Comparison of ENCODE assay signal across 18 cellular contexts in genomic region chr5:11164456-11165286, GRCh38.
"Had no signal": no experiment of that assay in that cellular context is flagged by ENCODE, and none has a peak within 500 bp of the region (broad histone marks: within the 10 kb centered on the region; RNA-seq: fewer than 3 reads in every experiment).

No MANE protein-coding gene starts in this region.

- ATAC-seq: activated CD4-positive, alpha-beta T cell treated with anti-CD3 and anti-CD28 coated beads for 36 hours; activated CD8-positive, alpha-beta T cell treated with anti-CD3 and anti-CD28 coated beads for 36 hours; activated naive CD4-positive, alpha-beta T cell treated with anti-CD3 and anti-CD28 coated beads, Interleukin-2, amount 50 U/mL, for 72 hours; activated T-cell treated with anti-CD3 and anti-CD28 coated beads, Interleukin-2, amount 50 U/mL, for 4 hours; gastrocnemius medialis; natural killer cell treated with Interleukin-12 subunit alpha and Interleukin-12 subunit beta and Interleukin-15 and Interleukin-18, amount 100 ng/mL, for 72 hours; sciatic nerve; stimulated activated naive CD8-positive, alpha-beta T cell treated with anti-CD3 and anti-CD28 coated beads, Interleukin-15, amount 100 ng/mL, for 72 hours had no signal

- H3K9me3 ChIP-seq: gastrocnemius medialis, left ventricle myocardium inferior, prostate gland, spleen had no signal

- H3K4me1 ChIP-seq: gastrocnemius medialis, prostate gland had no signal

- H3K27me3 ChIP-seq: gastrocnemius medialis, spleen had no signal

- H3K27ac ChIP-seq: gastrocnemius medialis, left ventricle myocardium inferior, prostate gland, spleen had no signal

- H3K36me3 ChIP-seq: gastrocnemius medialis, left ventricle myocardium inferior, prostate gland, spleen had no signal

- H3K4me3 ChIP-seq: gastrocnemius medialis, left ventricle myocardium inferior, prostate gland, spleen had no signal

- DNase-seq: activated CD4-positive, alpha-beta T cell treated with anti-CD3 and anti-CD28 coated beads for 36 hours; activated CD8-positive, alpha-beta T cell treated with anti-CD3 and anti-CD28 coated beads for 36 hours; activated effector memory CD4-positive, alpha-beta T cell treated with anti-CD3 and anti-CD28 coated beads, Interleukin-2, amount 50 U/mL, for 16 hours; activated T-cell treated with anti-CD3 and anti-CD28 coated beads, Interleukin-2, amount 50 U/mL, for 4 hours; central memory CD4-positive, alpha-beta T cell; cortex of kidney; effector memory CD4-positive, alpha-beta T cell; gastrocnemius medialis; left ventricle myocardium inferior; mesenchymal stem cell; spleen; stimulated activated naive CD8-positive, alpha-beta T cell treated with anti-CD3 and anti-CD28 coated beads, Interleukin-15, amount 100 ng/mL, for 72 hours; T-helper 2 cell had no signal

- FAIRE-seq: keratinocyte had no signal
